ENCODE assay signal across 34 cellular contexts in the genomic region with DNA sequence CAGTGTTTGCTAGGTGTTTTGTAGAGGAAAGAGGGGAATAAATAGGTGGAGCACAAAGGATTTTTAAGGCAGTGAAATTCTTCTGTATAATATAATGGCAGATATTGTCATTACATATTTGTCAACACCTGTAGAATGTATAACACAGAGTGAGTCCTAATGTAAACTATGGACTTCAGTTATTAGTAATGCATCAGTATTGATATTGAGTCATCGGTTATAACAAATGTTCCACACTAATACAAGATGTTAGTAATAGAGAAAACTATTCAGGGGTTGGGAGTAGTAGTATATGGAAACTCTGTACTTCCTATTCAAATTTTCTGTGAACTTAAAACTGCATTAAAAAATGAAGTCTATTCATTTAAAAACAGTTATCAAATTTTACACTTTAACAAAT.
"Had no signal": no experiment of that assay in that cellular context is flagged by ENCODE, and none has a peak within 500 bp of the region (broad histone marks: within the 10 kb centered on the region; RNA-seq: fewer than 3 reads in every experiment).

No MANE protein-coding gene starts in this region.

- H3K4me3 ChIP-seq: adrenal gland, body of pancreas, PC-9, SJSA1 had no signal

- H3K4me2 ChIP-seq: PC-9 had no signal

- H3K36me3 ChIP-seq: adrenal gland, SJSA1, WERI-Rb-1 had no signal

- H3K9me3 ChIP-seq: adrenal gland, body of pancreas, SJSA1 had no signal

- ATAC-seq: activated CD8-positive, alpha-beta memory T cell treated with anti-CD3 and anti-CD28 coated beads, Interleukin-2, amount 10 ng/mL, durations not matched to agents 7 days and 5 days; activated T-cell treated with anti-CD3 and anti-CD28 coated beads, Interleukin-2, amount 50 U/mL, for 72 hours; body of pancreas had no signal

- H3K27ac ChIP-seq: adrenal gland, body of pancreas, PC-9, SJSA1, WERI-Rb-1 had no signal

- H2AFZ ChIP-seq: PC-9 had no signal

- H3K27me3 ChIP-seq: adrenal gland, body of pancreas, SJSA1 had no signal

- H3K4me1 ChIP-seq: adrenal gland, body of pancreas, SJSA1 had no signal

- H3K9me3 Mint-ChIP-seq: activated CD4-positive, alpha-beta memory T cell treated with anti-CD3 and anti-CD28 coated beads, Interleukin-2, amount 10 ng/mL, durations not matched to agents 7 days and 5 days; activated naive CD4-positive, alpha-beta T cell treated with anti-CD3 and anti-CD28 coated beads, Interleukin-2, amount 50 U/mL, for 24 hours; activated T-cell treated with anti-CD3 and anti-CD28 coated beads, Interleukin-2, amount 50 U/mL, for 72 hours; activated T-helper 2 cell treated with anti-CD3 and anti-CD28 coated beads, Interferon-gamma antibody, Interleukin-2, Interleukin-4, amounts not matched to agents 10 μg/mL and 5 μg/mL and 100 μg/mL, durations not matched to agents 14 hours and 24 hours and 36 hours had no signal

- DNase-seq: activated CD4-positive, alpha-beta memory T cell treated with anti-CD3 and anti-CD28 coated beads, Interleukin-2, amount 10 ng/mL, durations not matched to agents 7 days and 5 days; activated CD4-positive, alpha-beta T cell treated with anti-CD3 and anti-CD28 coated beads for 1 hour; activated CD4-positive, alpha-beta T cell treated with anti-CD3 and anti-CD28 coated beads for 48 hours; activated CD4-positive, CD25-positive, alpha-beta regulatory T cell; activated CD8-positive, alpha-beta memory T cell treated with anti-CD3 and anti-CD28 coated beads for 24 hours; activated CD8-positive, alpha-beta memory T cell treated with anti-CD3 and anti-CD28 coated beads, Interleukin-2, amount 10 ng/mL, durations not matched to agents 7 days and 5 days; activated CD8-positive, alpha-beta memory T cell treated with anti-CD3 and anti-CD28 coated beads, Interleukin-2, amount 50 U/mL, for 48 hours; activated gamma-delta T cell; activated naive CD4-positive, alpha-beta T cell treated with Interleukin-2 at 50 U/mL for 16 hours; activated T-cell treated with anti-CD3 and anti-CD28 coated beads, Interleukin-2, amount 50 U/mL, for 1 hour; activated T-cell treated with anti-CD3 and anti-CD28 coated beads, Interleukin-2, amount 50 U/mL, for 72 hours; adrenal gland; body of pancreas; central memory CD4-positive, alpha-beta T cell; Karpas-422; KBM-7; NCI-H1105; NCI-H1436; NCI-H1694; NCI-H2029; NCI-H510A; NCI-H526; NCI-H748 treated with DMSO at 0.1 percent for 48 hours; NK-92 treated with Interleukin-12 subunit alpha and Interleukin-12 subunit beta, amount 100 ng/mL, for 24 hours; PC-9; SHP77; SW 1271; T-helper 1 cell; T-helper 2 cell; T-helper 9 cell; WERI-Rb-1 had no signal

- H3K27ac Mint-ChIP-seq: activated CD4-positive, alpha-beta memory T cell treated with anti-CD3 and anti-CD28 coated beads, Interleukin-2, amount 10 ng/mL, durations not matched to agents 7 days and 5 days; activated CD8-positive, alpha-beta memory T cell treated with anti-CD3 and anti-CD28 coated beads, Interleukin-2, amount 10 ng/mL, durations not matched to agents 7 days and 5 days; activated naive CD4-positive, alpha-beta T cell treated with anti-CD3 and anti-CD28 coated beads, Interleukin-2, amount 50 U/mL, for 24 hours; activated T-cell treated with anti-CD3 and anti-CD28 coated beads, Interleukin-2, amount 50 U/mL, for 72 hours; activated T-helper 2 cell treated with anti-CD3 and anti-CD28 coated beads, Interferon-gamma antibody, Interleukin-2, Interleukin-4, amounts not matched to agents 10 μg/mL and 5 μg/mL and 100 μg/mL, durations not matched to agents 14 hours and 24 hours and 36 hours had no signal

- H3K36me3 Mint-ChIP-seq: activated CD8-positive, alpha-beta memory T cell treated with anti-CD3 and anti-CD28 coated beads, Interleukin-2, amount 10 ng/mL, durations not matched to agents 7 days and 5 days; activated naive CD4-positive, alpha-beta T cell treated with anti-CD3 and anti-CD28 coated beads, Interleukin-2, amount 50 U/mL, for 24 hours had no signal
